In genomic region chr9:134965851-134966250, GRCh38 we compare ENCODE assay signal across 24 cellular contexts. TPM values are rescaled to one million over a fixed set of nuclear protein-coding genes. Genes with fewer than 3 reads are reported as not detected.
"Had no signal": no experiment of that assay in that cellular context is flagged by ENCODE, and none has a peak within 500 bp of the region (broad histone marks: within the 10 kb centered on the region; RNA-seq: fewer than 3 reads in every experiment).

No MANE protein-coding gene starts in this region.

- H3K36me3 Mint-ChIP-seq: activated naive CD8-positive, alpha-beta T cell treated with anti-CD3 and anti-CD28 coated beads, Interleukin-2, amount 10 ng/mL, durations not matched to agents 7 days and 5 days; type B pancreatic cell had no signal

- H3K4me3 Mint-ChIP-seq: activated B cell treated with CpG ODN at 0.5 μM for 24 hours; activated CD4-positive, alpha-beta memory T cell treated with anti-CD3 and anti-CD28 coated beads, Interleukin-2, amount 10 ng/mL, durations not matched to agents 7 days and 5 days; activated naive CD8-positive, alpha-beta T cell treated with anti-CD3 and anti-CD28 coated beads, Interleukin-2, amount 10 ng/mL, durations not matched to agents 7 days and 5 days; naive thymus-derived CD4-positive, alpha-beta T cell; type B pancreatic cell had no signal

- H3K9me3 Mint-ChIP-seq: activated B cell treated with CpG ODN at 0.5 μM for 24 hours; activated CD4-positive, alpha-beta memory T cell treated with anti-CD3 and anti-CD28 coated beads, Interleukin-2, amount 10 ng/mL, durations not matched to agents 7 days and 5 days; activated naive CD8-positive, alpha-beta T cell treated with anti-CD3 and anti-CD28 coated beads, Interleukin-2, amount 10 ng/mL, durations not matched to agents 7 days and 5 days; type B pancreatic cell had no signal

- DNase-seq: activated CD4-positive, alpha-beta memory T cell treated with anti-CD3 and anti-CD28 coated beads, Interleukin-2, amount 10 ng/mL, durations not matched to agents 7 days and 5 days; activated CD4-positive, alpha-beta T cell treated with anti-CD3 and anti-CD28 coated beads for 4 hours; activated naive CD4-positive, alpha-beta T cell treated with Interleukin-2 at 50 U/mL for 16 hours; activated naive CD8-positive, alpha-beta T cell treated with anti-CD3 and anti-CD28 coated beads, Interleukin-2, amount 10 ng/mL, durations not matched to agents 7 days and 5 days; activated T-cell treated with anti-CD3 and anti-CD28 coated beads for 4 hours; amygdala; cerebellar nuclear complex; cortex of kidney; hypothalamus; mesendoderm; naive thymus-derived CD4-positive, alpha-beta T cell; stimulated activated CD4-positive, alpha-beta T cell treated with anti-CD3 and anti-CD28 coated beads, Interleukin-4, amount 100 ng/mL, for 1 hour; stimulated activated naive CD4-positive, alpha-beta T cell; T-helper 9 cell had no signal

- H3K4me1 ChIP-seq: gastroesophageal sphincter, right lobe of liver, SJSA1 had no signal

- H3K27ac ChIP-seq: epithelial cell of prostate, gastroesophageal sphincter, parathyroid adenoma, right lobe of liver, SJSA1, thoracic aorta had no signal

- H3K4me3 ChIP-seq: gastroesophageal sphincter, right lobe of liver, SJSA1, thoracic aorta had no signal

- H3K4me1 Mint-ChIP-seq: activated B cell treated with CpG ODN at 0.5 μM for 24 hours; activated CD4-positive, alpha-beta memory T cell treated with anti-CD3 and anti-CD28 coated beads, Interleukin-2, amount 10 ng/mL, durations not matched to agents 7 days and 5 days; activated naive CD8-positive, alpha-beta T cell treated with anti-CD3 and anti-CD28 coated beads, Interleukin-2, amount 10 ng/mL, durations not matched to agents 7 days and 5 days; naive thymus-derived CD4-positive, alpha-beta T cell had no signal

- H3K36me3 ChIP-seq: gastroesophageal sphincter, right lobe of liver, SJSA1, thoracic aorta had no signal

- ATAC-seq: gastroesophageal sphincter; naive thymus-derived CD4-positive, alpha-beta T cell; right lobe of liver had no signal

- H3K27me3 Mint-ChIP-seq: activated CD4-positive, alpha-beta memory T cell treated with anti-CD3 and anti-CD28 coated beads, Interleukin-2, amount 10 ng/mL, durations not matched to agents 7 days and 5 days; activated naive CD8-positive, alpha-beta T cell treated with anti-CD3 and anti-CD28 coated beads, Interleukin-2, amount 10 ng/mL, durations not matched to agents 7 days and 5 days had no signal

- H3K27me3 ChIP-seq: right lobe of liver had no signal

- H3K9me3 ChIP-seq: gastroesophageal sphincter, right lobe of liver, SJSA1, thoracic aorta had no signal

RNA-seq across cellular contexts. Expression of gene FCN1, which starts 48.1 kb away (rescaled TPM):
- total RNA-seq: activated CD4-positive, alpha-beta memory T cell treated with anti-CD3 and anti-CD28 coated beads, Interleukin-2, amount 10 ng/mL, durations not matched to agents 7 days and 5 days; bronchial epithelial cell; SJSA1; T-helper 1 cell treated with Interleukin-12 subunit alpha and Interleukin-12 subunit beta and Interleukin-4 antibody, amounts not matched to agents 30 ng/mL and 1 ng/mL, for 36 hours had no signal
